In the genomic region with DNA sequence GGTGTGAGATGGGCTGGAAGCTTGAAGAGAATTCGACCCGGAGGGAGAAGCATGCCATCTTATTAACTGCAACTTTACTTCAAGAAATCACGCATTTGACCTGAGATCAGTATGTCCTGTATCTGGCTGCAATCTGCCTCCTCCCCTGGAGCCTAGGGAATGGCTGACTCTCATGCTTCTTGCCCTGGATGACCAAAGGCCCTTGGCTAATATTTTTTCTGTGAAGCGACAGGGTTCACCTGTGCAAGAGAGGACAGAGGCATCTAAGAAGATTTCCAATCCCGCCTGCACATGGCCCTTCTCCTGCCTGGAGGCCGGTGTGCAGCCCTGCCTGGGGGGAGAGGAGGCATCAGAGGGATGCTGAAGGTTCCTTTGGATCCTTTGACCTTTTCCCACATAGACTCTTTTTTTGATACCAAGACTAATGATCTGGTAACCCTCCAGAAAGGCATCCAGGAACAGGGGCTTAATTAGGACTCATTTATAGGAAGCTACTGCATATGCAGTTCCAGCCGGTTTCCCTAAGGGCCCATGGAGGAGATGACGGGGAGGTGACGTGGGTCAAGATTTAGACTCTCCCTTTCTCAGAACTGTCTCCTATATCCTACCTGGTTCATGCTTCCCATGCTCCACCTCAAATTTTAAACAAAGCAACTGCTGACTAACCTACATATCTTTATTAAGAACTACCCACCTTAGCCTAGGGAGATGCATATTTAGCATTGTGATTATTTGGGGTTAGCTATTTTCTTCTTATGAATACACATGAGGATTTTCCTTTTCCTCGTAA, we compare ENCODE assay signal across 3 cellular contexts. TPM values are rescaled to one million over a fixed set of nuclear protein-coding genes. Genes with fewer than 3 reads are reported as not detected.
"Had no signal": no experiment of that assay in that cellular context is flagged by ENCODE, and none has a peak within 500 bp of the region (broad histone marks: within the 10 kb centered on the region; RNA-seq: fewer than 3 reads in every experiment).

No MANE protein-coding gene starts in this region.

- DNase-seq: GDM1, GF-D8 had no signal

- H3K4me3 ChIP-seq: GM12878 had no signal

- ATAC-seq: GM12878 had no signal

RNA-seq across cellular contexts. Expression of a gene that starts 50.8 kb away (rescaled TPM):
- total RNA-seq: GM12878 had no signal
- polyA plus RNA-seq: GM12878 had no signal
